In the genomic region with DNA sequence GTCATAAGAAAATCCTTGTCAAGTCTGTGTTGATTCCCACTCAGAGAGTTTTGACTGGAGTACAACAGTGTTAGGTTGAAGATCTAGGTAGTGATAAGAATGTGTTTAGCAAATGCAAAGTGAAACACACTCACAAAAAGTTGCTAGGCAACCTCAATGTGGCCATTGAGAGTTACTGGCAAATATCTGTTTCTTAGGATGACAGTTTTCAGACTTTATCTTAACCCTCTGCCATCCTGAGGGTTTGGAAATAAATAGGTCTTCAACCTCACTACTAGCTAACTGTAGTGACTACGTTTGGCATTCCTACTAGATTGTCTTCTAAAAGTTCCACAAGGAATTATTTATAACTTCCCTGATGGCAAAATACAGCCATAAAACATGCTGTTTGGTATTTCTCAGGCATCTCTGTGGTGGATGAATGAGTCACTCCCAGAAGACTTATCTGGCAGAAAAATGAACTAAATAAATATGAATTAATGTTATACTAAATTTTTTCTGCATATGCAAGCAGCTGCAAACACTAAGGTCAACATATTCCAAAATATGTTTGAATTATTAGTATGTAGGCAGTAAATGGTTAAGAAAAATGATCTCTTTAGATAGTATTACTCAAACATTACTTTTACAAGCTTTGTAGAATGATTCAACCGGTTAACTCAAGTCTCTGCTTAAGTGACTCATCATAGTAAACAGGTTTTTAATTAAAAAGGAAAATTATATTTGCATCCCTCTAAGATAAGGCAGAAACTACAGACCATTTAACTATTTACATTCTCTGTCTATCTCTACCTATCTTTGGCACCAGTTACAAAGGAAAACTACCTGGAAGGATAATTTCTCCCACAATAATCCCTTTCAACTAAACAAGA, we compare ENCODE assay signal across 9 cellular contexts. TPM values are rescaled to one million over a fixed set of nuclear protein-coding genes. Genes with fewer than 3 reads are reported as not detected.
DNase-seq lines count a peak whose midpoint lies in the region; ATAC-seq and TF ChIP-seq lines count a peak whose summit lies in the region.
"Had no signal": no experiment of that assay in that cellular context is flagged by ENCODE, and none has a peak within 500 bp of the region (broad histone marks: within the 10 kb centered on the region; RNA-seq: fewer than 3 reads in every experiment).

No MANE protein-coding gene starts in this region.

- H3K4me1 ChIP-seq in SJSA1 (replicated peaks) (peaks cover 34% of the 10 kb centered on the region), skeletal muscle tissue (ENCODE audit: control insufficient read depth in 3 of 3, insufficient read depth in 3 of 3, low read length in 3 of 3) (no peaks in the 10 kb centered on the region), adrenal gland (replicated peaks in 1 of 2) (peaks cover 0 to 28% of the 10 kb centered on the region in 2 donors)

- H3K9me3 ChIP-seq in SJSA1 (replicated peaks) (no peaks in the 10 kb centered on the region), skeletal muscle tissue (ENCODE audit: control insufficient read depth in 3 of 3, low read length in 3 of 3) (no peaks in the 10 kb centered on the region), adrenal gland (replicated peaks in 1 of 3) (no peaks in the 10 kb centered on the region)

- no peak for TF ChIP-seq POLR2A in adrenal gland (IDR thresholded peaks at IDR 0.05)

- H3K36me3 ChIP-seq in SJSA1 (no peaks in the 10 kb centered on the region), skeletal muscle tissue (ENCODE audit: control insufficient read depth in 3 of 3, insufficient read depth in 3 of 3, low read length in 3 of 3) (no peaks in the 10 kb centered on the region), adrenal gland (replicated peaks in 1 of 2) (no peaks in the 10 kb centered on the region)

- intact Hi-C loops in adrenal gland (cut with DNase I) = no loop called here

- H3K4me3 ChIP-seq in SJSA1 (no peak overlapping the region), epithelial cell of proximal tubule (ENCODE audit: low read depth, low read length) (no peak overlapping the region), skeletal muscle tissue (ENCODE audit: low read length in 3 of 3) (no peak overlapping the region), adrenal gland (no peak overlapping the region)

- peak; percentile 44 for ATAC-seq in GM18511 (IDR thresholded peaks at IDR 0.05; ENCODE audit: unreplicated experiment)

- H3K27ac ChIP-seq in SJSA1 = peak overlapping the region; percentile 72
- peak overlapping the region; percentile 9 for H3K27ac ChIP-seq in skeletal muscle tissue (ENCODE audit: low read depth, low read length)
- peak overlapping the region in 2 of 5 donors; percentile 22 to 69 for H3K27ac ChIP-seq in adrenal gland

- 12 to 22% (median 15%) methylated on average over 2 of the region's 2 CpGs for WGBS in adrenal gland, 4 donors

- no peak overlapping the region for H3K9ac ChIP-seq in skeletal muscle tissue (ENCODE audit: low read depth in 1 of 3, low read length in 3 of 3)

- peak in 1 of 2 experiments; percentile 65 for DNase-seq in SJSA1 (ENCODE audit: low read depth in 1 of 2, low spot score in 2 of 2)
- peak; percentile 86 for DNase-seq in epithelial cell of proximal tubule (ENCODE audit: low read depth)
- no peak for DNase-seq in adrenal gland
- DNase-seq in Kasumi-1 (lab: John Stamatoyannopoulos, UW) = no peak
- no peak for DNase-seq in NCI-H82 (lab: John Stamatoyannopoulos, UW)
- no peak for DNase-seq in dermis blood vessel endothelial cell

- no peaks in the 10 kb centered on the region for H3K27me3 ChIP-seq in SJSA1 (replicated peaks)
- no peaks in the 10 kb centered on the region for H3K27me3 ChIP-seq in skeletal muscle tissue (ENCODE audit: control insufficient read depth in 3 of 3, insufficient read depth in 3 of 3, low read length in 3 of 3)
- H3K27me3 ChIP-seq in adrenal gland = no peaks in the 10 kb centered on the region

- TF ChIP-seq CTCF in epithelial cell of proximal tubule (conservative IDR thresholded peaks at IDR 0.05; ENCODE audit: low read depth, low read length) = no peak
- TF ChIP-seq CTCF in adrenal gland (IDR thresholded peaks at IDR 0.05) = no peak

RNA-seq across cellular contexts. Expression of a gene that starts 17.1 kb away (rescaled TPM):
- total RNA-seq in SJSA1 (2014; rRNA removed; shearing (Covaris generic)) = 4.9 and 11.4 TPM in 2 replicates
- total RNA-seq in epithelial cell of proximal tubule (5.6 and 25.7 TPM in 2 replicates), skeletal muscle tissue (51.1 TPM), adrenal gland (10 to 100 TPM in 7 of 8 donors, 1 to 10 TPM in 1; 9.2 to 64.9 (median 19.4) TPM), dermis blood vessel endothelial cell (1.7 and 2.0 TPM in 2 replicates)
- 10 to 100 TPM in 2 of 3 donors, 1 to 10 TPM in 1; 8.2 to 21.8 (median 12.1) TPM for polyA plus RNA-seq in adrenal gland

RNA-seq across cellular contexts. Expression of a gene that starts 27.2 kb away (rescaled TPM):
- total RNA-seq in SJSA1 (2014; rRNA removed; shearing (Covaris generic)) = not detected in 2 replicates
- total RNA-seq in epithelial cell of proximal tubule (not detected in 2 replicates), skeletal muscle tissue (not detected), adrenal gland (not detected), dermis blood vessel endothelial cell (not detected in 2 replicates)
- not detected for polyA plus RNA-seq in adrenal gland
- total RNA-seq: neural crest cell had no signal
